11 cellular contexts compared by ENCODE assay signal in genomic region chr9:21213411-21214326, GRCh38. TPM values are rescaled to one million over a fixed set of nuclear protein-coding genes. Genes with fewer than 3 reads are reported as not detected.
A peak's percentile ranks its signal among the peaks of the same experiment; 100 is the strongest.
DNase-seq lines count a peak whose midpoint lies in the region; ATAC-seq and TF ChIP-seq lines count a peak whose summit lies in the region.
"Not testable (repeated sequence)": the region's sequence is repeated elsewhere in the genome, so short reads cannot be mapped to it uniquely, and the experiment has no call there.
"Had no signal": no experiment of that assay in that cellular context is flagged by ENCODE, and none has a peak within 500 bp of the region (broad histone marks: within the 10 kb centered on the region; RNA-seq: fewer than 3 reads in every experiment).

No MANE protein-coding gene starts in this region.

- H3K4me1 ChIP-seq in Loucy (ENCODE audit: insufficient read depth, low read length, poor library complexity, severe bottlenecking): not testable (repeated sequence)

- H3K9me2 ChIP-seq in Loucy (replicated peaks; ENCODE audit: low read depth, low read length): not testable (repeated sequence)

- not testable (repeated sequence) for H3K36me3 ChIP-seq in Loucy (ENCODE audit: insufficient read depth, low read length)

- POLR2A ChIA-PET in T-cell (lab: Charles Lee): not testable (repeated sequence)

- not testable (repeated sequence) for H3K79me2 ChIP-seq in Loucy (ENCODE audit: insufficient read depth, low read length)

- not testable (repeated sequence) for H3K4me2 ChIP-seq in Loucy (ENCODE audit: low read depth, low read length, poor library complexity, severe bottlenecking)

- not testable (repeated sequence) for H4K20me1 ChIP-seq in Loucy (ENCODE audit: insufficient read depth, low read length, poor library complexity, severe bottlenecking)

- peak overlapping the region in 2 of 3 donors; percentile 6 to 23 for H3K4me3 Mint-ChIP-seq in T-cell
- H3K4me3 Mint-ChIP-seq in memory B cell: not testable (repeated sequence)

- H3K9me3 Mint-ChIP-seq in T-cell, memory B cell: not testable (repeated sequence)

- not testable (repeated sequence) for H3K9me3 ChIP-seq in Loucy (ENCODE audit: insufficient read depth, low read depth, low read length)

- CTCF ChIA-PET in T-cell (lab: Charles Lee): interaction anchor here (0.6 to 0.7 kb wide), 2 partner anchors 32 to 229 kb away, joined by 3 to 4 read pairs; no protein-coding TSS in a partner anchor

- TF ChIP-seq CTCF in GM12865 (IDR thresholded peaks at IDR 0.05; ENCODE audit: insufficient read depth, low read depth, low read length, missing control alignments) (peak; percentile 55), Loucy (conservative IDR thresholded peaks at IDR 0.05; ENCODE audit: low read length) (peak; percentile 61), choroid plexus epithelial cell (conservative IDR thresholded peaks at IDR 0.05; ENCODE audit: low read depth, low read length) (peak; percentile 67)

- not testable (repeated sequence) for H3K4me3 ChIP-seq in GM12865 (ENCODE audit: low read depth, low read length); Loucy (ENCODE audit: low read length, poor library complexity, severe bottlenecking); choroid plexus epithelial cell (ENCODE audit: low read depth, low read length)

- not testable (repeated sequence) for H3K36me3 Mint-ChIP-seq in T-cell, memory B cell

- ATAC-seq in GM21360 (IDR thresholded peaks at IDR 0.05; ENCODE audit: unreplicated experiment) (peak; percentile 76), HG02885 (IDR thresholded peaks at IDR 0.05; ENCODE audit: poor library complexity, unreplicated experiment) (peak; percentile 81), T-cell (replicated peaks in 1 of 4) (peak in 3 of 4 experiments; percentile 35 to 53 (median 41)), memory B cell (ENCODE audit: low read depth) (peak; percentile 48)

- H3K4me1 Mint-ChIP-seq in T-cell, memory B cell: not testable (repeated sequence)

- DNase-seq in GM12865 (ENCODE audit: low read depth) (peak; percentile 34), choroid plexus epithelial cell (ENCODE audit: low read depth) (peak; percentile 37)
- DNase-seq in T-cell; memory B cell (ENCODE audit: low spot score in 2 of 2): not testable (repeated sequence)

- not testable (repeated sequence) for H3K27ac Mint-ChIP-seq in T-cell, memory B cell

- H2AFZ ChIP-seq in Loucy (ENCODE audit: low read length): peak overlapping the region; percentile 88

- peaks cover 7 to 15% of the 10 kb centered on the region in 2 donors for H3K27me3 Mint-ChIP-seq in T-cell
- H3K27me3 Mint-ChIP-seq in memory B cell: not testable (repeated sequence)

- H3F3A ChIP-seq in Loucy (ENCODE audit: low read depth): not testable (repeated sequence)

- H3K27me3 ChIP-seq in Loucy (ENCODE audit: insufficient read depth, low read length, poor library complexity, severe bottlenecking): not testable (repeated sequence)

- not testable (repeated sequence) for H3K9ac ChIP-seq in Loucy (ENCODE audit: low read depth, low read length, poor library complexity, severe bottlenecking)

RNA-seq across cellular contexts. Expression of gene IFNA16, which starts 3.4 kb away (rescaled TPM):
- not detected for total RNA-seq in T-cell
- total RNA-seq: adrenal gland, left ventricle myocardium superior, Right ventricle myocardium inferior, sigmoid colon had no signal

RNA-seq across cellular contexts. Expression of gene IFNA10, which starts 6.7 kb away (rescaled TPM):
- not detected for total RNA-seq in T-cell
- total RNA-seq: adrenal gland, left ventricle myocardium superior, Right ventricle myocardium inferior, sigmoid colon had no signal

RNA-seq across cellular contexts. Expression of gene IFNA7, which starts 11.7 kb away (rescaled TPM):
- total RNA-seq in T-cell: not detected
- total RNA-seq: adrenal gland, left ventricle myocardium superior, Right ventricle myocardium inferior, sigmoid colon had no signal

RNA-seq across cellular contexts. Expression of gene IFNA17, which starts 14.4 kb away (rescaled TPM):
- not detected for total RNA-seq in T-cell
- total RNA-seq: adrenal gland, left ventricle myocardium superior, Right ventricle myocardium inferior, sigmoid colon had no signal

RNA-seq across cellular contexts. Expression of gene IFNA14, which starts 26.1 kb away (rescaled TPM):
- total RNA-seq in T-cell: not detected
- total RNA-seq: adrenal gland, left ventricle myocardium superior, Right ventricle myocardium inferior, sigmoid colon had no signal
